8 cellular contexts compared by ENCODE assay signal in genomic region chr16:81645303-81645702, GRCh38.
A peak's percentile ranks its signal among the peaks of the same experiment; 100 is the strongest.
DNase-seq lines count a peak whose midpoint lies in the region; ATAC-seq and TF ChIP-seq lines count a peak whose summit lies in the region.

No MANE protein-coding gene starts in this region.

- DNase-seq in DMS79 (lab: John Stamatoyannopoulos, UW) (peak; percentile 34), NCI-H345 treated with DMSO at 0.1 percent for 48 hours (lab: John Stamatoyannopoulos, UW; ENCODE audit: unreplicated experiment) (peak; percentile 86), occipital lobe (lab: John Stamatoyannopoulos, UW) (peak; percentile 70), GM10248 (ENCODE audit: extremely low spot score) (no peak), SIG-M5 treated with dmso at 0.1 percent for 504 hours (lab: John Stamatoyannopoulos, UW; ENCODE audit: unreplicated experiment) (no peak)

- CTCF ChIA-PET in GM10248 (lab: Yijun Ruan, JAX): no interaction called here

- no peak for TF ChIP-seq CTCF in GM10248 (IDR thresholded peaks at IDR 0.05; ENCODE audit: control extremely low read depth, extremely low read depth, low read depth, missing control alignments)

- POLR2A ChIA-PET in GM10248 (lab: Yijun Ruan, JAX): no interaction called here

- ATAC-seq in esophagus mucosa (peak; percentile 82), HG03571 (IDR thresholded peaks at IDR 0.05; ENCODE audit: unreplicated experiment) (no peak), GM19397 (IDR thresholded peaks at IDR 0.05; ENCODE audit: unreplicated experiment) (no peak)

Comparison
In these comparisons a context has a peak if more than half of its experiments do, and no peak if none do; other contexts are left out.
1. DNase-seq: peak in DMS79 (single experiment), NCI-H345 treated with DMSO at 0.1 percent for 48 hours (single experiment) and occipital lobe (single experiment); none in GM10248 (single experiment) and SIG-M5 treated with dmso at 0.1 percent for 504 hours (single experiment).